ENCODE assay signal across 1 cellular context in genomic region chr10:124027306-124028050, GRCh38.
TF ChIP-seq lines count a peak whose summit lies in the region.

No MANE protein-coding gene starts in this region.

TF ChIP-seq in H1, 55 proteins besides CTCF, POLR2A, EP300 and RAD21 (continued from another document):
- TF ChIP-seq CHD7 (IDR thresholded peaks at IDR 0.05; ENCODE audit: insufficient replicate concordance, low read length) (no peak), CBX5 (IDR thresholded peaks at IDR 0.05; ENCODE audit: low read depth, low read length) (no peak), CHD2 (IDR thresholded peaks at IDR 0.05; ENCODE audit: low read length) (no peak), BACH1 (IDR thresholded peaks at IDR 0.05; ENCODE audit: low read length) (no peak), SAP30 (IDR thresholded peaks at IDR 0.05; ENCODE audit: insufficient read depth, insufficient replicate concordance, low read length) (no peak)
